ENCODE assay signal across 33 cellular contexts in genomic region chr17:40651939-40652338, GRCh38. TPM values are rescaled to one million over a fixed set of nuclear protein-coding genes. Genes with fewer than 3 reads are reported as not detected.
"Had no signal": no experiment of that assay in that cellular context is flagged by ENCODE, and none has a peak within 500 bp of the region (broad histone marks: within the 10 kb centered on the region; RNA-seq: fewer than 3 reads in every experiment).

No MANE protein-coding gene starts in this region.

- H3K9ac ChIP-seq: neural progenitor cell, parathyroid adenoma had no signal

- DNase-seq: naive B cell; naive thymus-derived CD8-positive, alpha-beta T cell; nephron progenitor cell; occipital lobe; ovary; posterior cingulate gyrus; psoas muscle; right cardiac atrium; spleen; stimulated activated CD4-positive, alpha-beta T cell treated with anti-CD3 and anti-CD28 coated beads, Interleukin-12 subunit alpha, Interleukin-12 subunit beta, amount 100 ng/mL, for 4 hours; stimulated activated CD4-positive, alpha-beta T cell treated with anti-CD3 and anti-CD28 coated beads, Interleukin-1b, Interleukin-23, amount 100 ng/mL, for 48 hours; stimulated activated CD4-positive, alpha-beta T cell treated with anti-CD3 and anti-CD28 coated beads, Interleukin-4, amount 100 ng/mL, for 1 hour; stimulated activated naive B cell treated with anti-CD40 and anti-IgM and Interleukin-4, amounts not matched to agents 10 μg/mL and 1 μg/mL and 100 μg/mL, for 72 hours; stimulated activated naive CD4-positive, alpha-beta T cell treated with Interleukin-2 at 50 U/mL for 16 hours; stomach; thyroid gland; trophoblast cell; upper lobe of left lung; uterus had no signal

- H3K4me3 ChIP-seq: neural progenitor cell, ovary, psoas muscle, skin epidermis, smooth muscle cell, spleen, stomach, thoracic aorta, thyroid gland, tibial nerve, upper lobe of left lung, uterus had no signal

- H3K27me3 ChIP-seq: neural progenitor cell, ovary, spleen, stomach, thyroid gland, tibial nerve, upper lobe of left lung, uterus had no signal

- H3K4me2 ChIP-seq: neural progenitor cell, smooth muscle cell had no signal

- ATAC-seq: naive thymus-derived CD8-positive, alpha-beta T cell; natural killer cell treated with Interleukin-12 subunit alpha and Interleukin-12 subunit beta and Interleukin-15 and Interleukin-18, amount 100 ng/mL, for 72 hours; psoas muscle; right cardiac atrium; sciatic nerve; stimulated activated effector memory CD8-positive, alpha-beta T cell treated with anti-CD3 and anti-CD28 coated beads, Interleukin-12 subunit alpha, Interleukin-12 subunit beta, amount 100 ng/mL, for 72 hours; stimulated activated naive B cell treated with anti-CD40 and anti-IgM and Interleukin-4, amounts not matched to agents 10 μg/mL and 1 μg/mL and 100 μg/mL, for 72 hours had no signal

- H3K27ac ChIP-seq: neural progenitor cell, ovary, parathyroid adenoma, psoas muscle, skin epidermis, spleen, stomach, thoracic aorta, thyroid gland, upper lobe of left lung, uterus had no signal

- H3K9me3 ChIP-seq: ovary, psoas muscle, spleen, stomach, thoracic aorta, thyroid gland, tibial nerve, upper lobe of left lung, uterus had no signal

- H3K36me3 ChIP-seq: neural progenitor cell, ovary, spleen, stomach, thoracic aorta, thyroid gland, tibial nerve, upper lobe of left lung, uterus had no signal

- H2AFZ ChIP-seq: neural progenitor cell, parathyroid adenoma had no signal

RNA-seq across cellular contexts. Expression of gene KRT222, which starts 13.0 kb away (rescaled TPM):
- total RNA-seq: naive thymus-derived CD8-positive, alpha-beta T cell; natural killer cell treated with Interleukin-12 subunit alpha and Interleukin-12 subunit beta and Interleukin-15 and Interleukin-18, amount 100 ng/mL, for 72 hours; smooth muscle cell had no signal
- polyA plus RNA-seq: smooth muscle cell had no signal

RNA-seq across cellular contexts. Expression of gene KRT24, which starts 51.6 kb away (rescaled TPM):
- total RNA-seq: naive thymus-derived CD8-positive, alpha-beta T cell; natural killer cell treated with Interleukin-12 subunit alpha and Interleukin-12 subunit beta and Interleukin-15 and Interleukin-18, amount 100 ng/mL, for 72 hours; occipital lobe; osteoblast; ovary; progenitor cell of endocrine pancreas; psoas muscle; renal cortical epithelial cell; right cardiac atrium; smooth muscle cell; spleen; subcutaneous adipose tissue; temporal lobe; thoracic aorta; thyroid gland; upper lobe of left lung; uterus had no signal
- polyA plus RNA-seq: naive thymus-derived CD8-positive, alpha-beta T cell; ovary; psoas muscle; smooth muscle cell had no signal
